ENCODE assay signal across 9 cellular contexts in genomic region chr1:89670168-89670567, GRCh38. TPM values are rescaled to one million over a fixed set of nuclear protein-coding genes. Genes with fewer than 3 reads are reported as not detected.
A peak's percentile ranks its signal among the peaks of the same experiment; 100 is the strongest.
DNase-seq lines count a peak whose midpoint lies in the region; ATAC-seq and TF ChIP-seq lines count a peak whose summit lies in the region.
"Had no signal": no experiment of that assay in that cellular context is flagged by ENCODE, and none has a peak within 500 bp of the region (broad histone marks: within the 10 kb centered on the region; RNA-seq: fewer than 3 reads in every experiment).

No MANE protein-coding gene starts in this region.

- no peaks in the 10 kb centered on the region for H3K9me3 ChIP-seq in CD8-positive, alpha-beta T cell (ENCODE audit: low read length)
- no peaks in the 10 kb centered on the region for H3K9me3 ChIP-seq in PC-9 (ENCODE audit: insufficient read depth, low read depth)

- H3K36me3 ChIP-seq in CD8-positive, alpha-beta T cell (ENCODE audit: insufficient read depth, low read length): peaks cover 3% of the 10 kb centered on the region
- H3K36me3 ChIP-seq in PC-9 (ENCODE audit: low read depth): no peaks in the 10 kb centered on the region

- H3K4me1 ChIP-seq in CD8-positive, alpha-beta T cell (ENCODE audit: insufficient read depth, low read length): peaks cover 79% of the 10 kb centered on the region
- peaks cover 11% of the 10 kb centered on the region for H3K4me1 ChIP-seq in PC-9 (replicated peaks; ENCODE audit: insufficient read depth)

- no peaks in the 10 kb centered on the region for H3K9me2 ChIP-seq in PC-9 (ENCODE audit: insufficient read depth)

- no peak for TF ChIP-seq CTCF in CD8-positive, alpha-beta T cell (IDR thresholded peaks at IDR 0.05)
- TF ChIP-seq CTCF in RWPE1 (conservative IDR thresholded peaks at IDR 0.05; ENCODE audit: low read depth) (no peak), PC-9 (conservative IDR thresholded peaks at IDR 0.05) (no peak)

- H3K4me2 ChIP-seq in PC-9: no peak overlapping the region

- H3K4me1 Mint-ChIP-seq in CD8-positive, alpha-beta T cell (ENCODE audit: low read depth): peaks cover 88% of the 10 kb centered on the region
- H3K4me1 Mint-ChIP-seq: nephron had no signal

- intact Hi-C loops in CD8-positive, alpha-beta T cell (cut with DNase I, micrococcal nuclease): no loop called here
- intact Hi-C loops in PC-9 (cut with micrococcal nuclease; ENCODE audit: unreplicated experiment): no loop called here

- no peak overlapping the region for H3K4me3 ChIP-seq in CD8-positive, alpha-beta T cell (ENCODE audit: low read depth, low read length)
- no peak overlapping the region for H3K4me3 ChIP-seq in PC-9

- H3K27me3 Mint-ChIP-seq in CD8-positive, alpha-beta T cell (ENCODE audit: low read depth): no peaks in the 10 kb centered on the region

- peak overlapping the region; percentile 32 for H3K4me3 Mint-ChIP-seq in CD8-positive, alpha-beta T cell
- H3K4me3 Mint-ChIP-seq: nephron had no signal

- ATAC-seq in CD8-positive, alpha-beta T cell: peak; percentile 77
- ATAC-seq in GM19455 (IDR thresholded peaks at IDR 0.05; ENCODE audit: unreplicated experiment) (peak; percentile 97), HG03442 (IDR thresholded peaks at IDR 0.05; ENCODE audit: unreplicated experiment) (peak; percentile 96)

- CTCF ChIA-PET in CD8-positive, alpha-beta T cell (lab: Charles Lee): interaction anchor here (0.6 to 1.2 kb wide), 4 partner anchors 10 to 697 kb away, joined by 3 to 4 read pairs (median 4); no protein-coding TSS in a partner anchor
- CTCF ChIA-PET in RWPE1 (lab: Yijun Ruan, JAX) (interaction anchor here (0.8 to 1.0 kb wide), 2 partner anchors 12 to 16 kb away, joined by 3 read pairs; no protein-coding TSS in a partner anchor), PC-9 (lab: Charles Lee) (no interaction called here)

- no peak overlapping the region for H3K27ac ChIP-seq in CD8-positive, alpha-beta T cell (ENCODE audit: low read depth, low read length)
- H3K27ac ChIP-seq in RWPE1 (no peak overlapping the region), PC-9 (no peak overlapping the region)

- no peak overlapping the region for H2AFZ ChIP-seq in PC-9

- no peaks in the 10 kb centered on the region for H3K79me2 ChIP-seq in PC-9 (ENCODE audit: low read depth)

- no peaks in the 10 kb centered on the region for H3K9me3 Mint-ChIP-seq in CD8-positive, alpha-beta T cell
- H3K9me3 Mint-ChIP-seq: nephron had no signal

- H3K27me3 ChIP-seq in CD8-positive, alpha-beta T cell (ENCODE audit: insufficient read depth, low read length): no peaks in the 10 kb centered on the region
- no peaks in the 10 kb centered on the region for H3K27me3 ChIP-seq in PC-9 (ENCODE audit: insufficient read depth, low read depth)

- peak in 1 of 7 experiments; percentile 10 for DNase-seq in CD8-positive, alpha-beta T cell
- DNase-seq in central memory CD4-positive, alpha-beta T cell: peak; percentile 72
- DNase-seq in RWPE1 (ENCODE audit: low spot score): no peak
- no peak for DNase-seq in NCI-H1694 treated with DMSO at 0.1 percent for 48 hours (lab: John Stamatoyannopoulos, UW)
- no peak for DNase-seq in stimulated activated naive CD4-positive, alpha-beta T cell treated with Interleukin-2 at 50 U/mL for 16 hours (lab: John Stamatoyannopoulos, UW)
- DNase-seq in PC-9: no peak

- no TSS peak for BruUV-seq in PC-9 (replicated peaks; lab: Mats Ljungman, UMichigan)

- POLR2A ChIA-PET in CD8-positive, alpha-beta T cell (lab: Charles Lee): interaction anchor here (0.7 to 1.6 kb wide), 6 partner anchors 10 to 693 kb away, joined by 3 to 7 read pairs (median 4); no protein-coding TSS in a partner anchor
- POLR2A ChIA-PET in RWPE1 (lab: Yijun Ruan, JAX; ENCODE audit: low non-redundant PET) (no interaction called here), PC-9 (lab: Charles Lee; ENCODE audit: unreplicated experiment) (no interaction called here)

- H4K20me1 ChIP-seq in PC-9 (ENCODE audit: insufficient read depth): no peaks in the 10 kb centered on the region

- H3K36me3 Mint-ChIP-seq in CD8-positive, alpha-beta T cell: peaks cover 28% of the 10 kb centered on the region

- H3F3A ChIP-seq in PC-9 (ENCODE audit: insufficient read depth, low read depth): no peaks in the 10 kb centered on the region

- H3K27ac Mint-ChIP-seq in CD8-positive, alpha-beta T cell: peak overlapping the region; percentile 37
- H3K27ac Mint-ChIP-seq: nephron had no signal

RNA-seq across cellular contexts. Expression of gene LRRC8C, which starts 37.2 kb away (rescaled TPM):
- total RNA-seq in CD8-positive, alpha-beta T cell: 10 to 100 TPM; 24.0 to 26.7 TPM
- total RNA-seq in PC-9 (2021): 2.0 and 2.2 TPM in 2 replicates
